ENCODE assay signal across 1 cellular context in the genomic region with DNA sequence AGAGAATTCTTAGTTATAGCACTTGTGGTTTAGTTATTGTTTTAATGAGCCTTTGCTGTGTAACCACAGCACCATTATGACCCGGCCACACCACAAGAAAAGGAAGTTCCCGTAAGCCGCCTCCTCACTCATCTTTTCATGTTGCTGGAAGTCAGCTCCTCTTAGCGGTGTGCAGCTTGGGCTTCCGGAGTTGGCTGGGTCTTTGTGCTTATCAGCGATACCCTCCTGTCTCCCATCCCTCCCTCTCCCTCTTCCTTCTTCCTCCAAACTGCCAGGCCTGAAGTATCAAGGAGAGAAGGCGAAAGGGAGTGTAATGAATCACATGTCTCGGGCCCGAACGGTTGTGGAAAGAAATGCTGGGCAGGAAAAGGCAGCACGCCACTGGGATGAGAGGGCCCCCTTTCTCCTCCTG.
TF ChIP-seq lines count a peak whose summit lies in the region.

No MANE protein-coding gene starts in this region.

TF ChIP-seq in HepG2, 621 proteins besides CTCF, POLR2A, EP300 and RAD21 (continued from another document):
- TF ChIP-seq, protein P1, sequence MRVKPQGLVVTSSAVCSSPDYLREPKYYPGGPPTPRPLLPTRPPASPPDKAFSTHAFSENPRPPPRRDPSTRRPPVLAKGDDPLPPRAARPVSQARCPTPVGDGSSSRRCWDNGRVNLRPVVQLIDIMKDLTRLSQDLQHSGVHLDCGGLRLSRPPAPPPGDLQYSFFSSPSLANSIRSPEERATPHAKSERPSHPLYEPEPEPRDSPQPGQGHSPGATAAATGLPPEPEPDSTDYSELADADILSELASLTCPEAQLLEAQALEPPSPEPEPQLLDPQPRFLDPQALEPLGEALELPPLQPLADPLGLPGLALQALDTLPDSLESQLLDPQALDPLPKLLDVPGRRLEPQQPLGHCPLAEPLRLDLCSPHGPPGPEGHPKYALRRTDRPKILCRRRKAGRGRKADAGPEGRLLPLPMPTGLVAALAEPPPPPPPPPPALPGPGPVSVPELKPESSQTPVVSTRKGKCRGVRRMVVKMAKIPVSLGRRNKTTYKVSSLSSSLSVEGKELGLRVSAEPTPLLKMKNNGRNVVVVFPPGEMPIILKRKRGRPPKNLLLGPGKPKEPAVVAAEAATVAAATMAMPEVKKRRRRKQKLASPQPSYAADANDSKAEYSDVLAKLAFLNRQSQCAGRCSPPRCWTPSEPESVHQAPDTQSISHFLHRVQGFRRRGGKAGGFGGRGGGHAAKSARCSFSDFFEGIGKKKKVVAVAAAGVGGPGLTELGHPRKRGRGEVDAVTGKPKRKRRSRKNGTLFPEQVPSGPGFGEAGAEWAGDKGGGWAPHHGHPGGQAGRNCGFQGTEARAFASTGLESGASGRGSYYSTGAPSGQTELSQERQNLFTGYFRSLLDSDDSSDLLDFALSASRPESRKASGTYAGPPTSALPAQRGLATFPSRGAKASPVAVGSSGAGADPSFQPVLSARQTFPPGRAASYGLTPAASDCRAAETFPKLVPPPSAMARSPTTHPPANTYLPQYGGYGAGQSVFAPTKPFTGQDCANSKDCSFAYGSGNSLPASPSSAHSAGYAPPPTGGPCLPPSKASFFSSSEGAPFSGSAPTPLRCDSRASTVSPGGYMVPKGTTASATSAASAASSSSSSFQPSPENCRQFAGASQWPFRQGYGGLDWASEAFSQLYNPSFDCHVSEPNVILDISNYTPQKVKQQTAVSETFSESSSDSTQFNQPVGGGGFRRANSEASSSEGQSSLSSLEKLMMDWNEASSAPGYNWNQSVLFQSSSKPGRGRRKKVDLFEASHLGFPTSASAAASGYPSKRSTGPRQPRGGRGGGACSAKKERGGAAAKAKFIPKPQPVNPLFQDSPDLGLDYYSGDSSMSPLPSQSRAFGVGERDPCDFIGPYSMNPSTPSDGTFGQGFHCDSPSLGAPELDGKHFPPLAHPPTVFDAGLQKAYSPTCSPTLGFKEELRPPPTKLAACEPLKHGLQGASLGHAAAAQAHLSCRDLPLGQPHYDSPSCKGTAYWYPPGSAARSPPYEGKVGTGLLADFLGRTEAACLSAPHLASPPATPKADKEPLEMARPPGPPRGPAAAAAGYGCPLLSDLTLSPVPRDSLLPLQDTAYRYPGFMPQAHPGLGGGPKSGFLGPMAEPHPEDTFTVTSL (CRISPR knock-in tag; IDR thresholded peaks at IDR 0.05; ENCODE audit: borderline replicate concordance) = no peak
- no peak for TF ChIP-seq ZZZ3 (CRISPR knock-in tag; IDR thresholded peaks at IDR 0.05; ENCODE audit: borderline replicate concordance)
- TF ChIP-seq ZNF780A (CRISPR knock-in tag; IDR thresholded peaks at IDR 0.05) = no peak
